19 cellular contexts compared by ENCODE assay signal in the genomic region with DNA sequence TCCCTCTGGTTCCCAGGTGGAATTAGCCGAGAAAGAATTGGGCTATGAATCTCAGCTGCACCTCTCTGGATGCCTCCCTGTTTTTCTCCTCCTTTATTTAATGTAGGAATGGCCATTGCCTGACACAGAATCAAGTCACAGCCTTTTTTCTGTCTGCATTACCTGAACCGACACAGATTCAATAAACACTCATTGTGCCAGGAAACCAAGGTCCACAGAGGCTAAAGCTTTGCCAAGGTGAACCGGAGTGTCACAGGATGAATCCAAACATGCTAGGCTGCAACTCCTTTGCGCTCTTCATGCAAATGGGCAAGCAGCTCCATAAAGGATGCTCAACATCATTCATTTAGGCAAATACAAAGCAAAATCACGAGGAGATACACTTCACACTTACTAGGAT.
DNase-seq lines count a peak whose midpoint lies in the region; ATAC-seq, FAIRE-seq and TF ChIP-seq lines count a peak whose summit lies in the region.
"Had no signal": no experiment of that assay in that cellular context is flagged by ENCODE, and none has a peak within 500 bp of the region (broad histone marks: within the 10 kb centered on the region; RNA-seq: fewer than 3 reads in every experiment).

No MANE protein-coding gene starts in this region.

- H3K79me2 ChIP-seq in astrocyte (ENCODE audit: insufficient read depth, low read length) (no peaks in the 10 kb centered on the region), parathyroid adenoma (peaks cover 2% of the 10 kb centered on the region)

- no peak overlapping the region for H2AFZ ChIP-seq in astrocyte (ENCODE audit: low read depth, low read length)
- peak overlapping the region; percentile 28 for H2AFZ ChIP-seq in parathyroid adenoma
- H2AFZ ChIP-seq: GM23248 had no signal

- H3K36me3 Mint-ChIP-seq in astrocyte (ENCODE audit: low read depth, unreplicated experiment), result no peaks in the 10 kb centered on the region

- no peak overlapping the region for H3K4me3 ChIP-seq in astrocyte (ENCODE audit: insufficient read depth, low read depth, low read length)
- H3K4me3 ChIP-seq in parathyroid adenoma (ENCODE audit: low read depth, low read length), result no peak overlapping the region
- no peak overlapping the region for H3K4me3 ChIP-seq in H7 (ENCODE audit: insufficient read depth, low read depth, low read length)
- H3K4me3 ChIP-seq: GM23248, K562 had no signal

- H3K4me1 Mint-ChIP-seq in astrocyte (ENCODE audit: low read depth, unreplicated experiment), result peaks cover 6% of the 10 kb centered on the region
- H3K4me1 Mint-ChIP-seq: B cell had no signal

- H3K4me1 ChIP-seq in astrocyte (ENCODE audit: insufficient read depth, low read length) (no peaks in the 10 kb centered on the region), parathyroid adenoma (no peaks in the 10 kb centered on the region)

- no peak overlapping the region for H3K4me3 Mint-ChIP-seq in astrocyte (ENCODE audit: unreplicated experiment)
- H3K4me3 Mint-ChIP-seq: B cell; CD4-positive, alpha-beta T cell; HFFc6 had no signal

- H3K27ac Mint-ChIP-seq in astrocyte (ENCODE audit: unreplicated experiment), result no peak overlapping the region
- H3K27ac Mint-ChIP-seq: B cell; CD4-positive, alpha-beta T cell; HFFc6 had no signal

- H3K27me3 ChIP-seq in astrocyte (ENCODE audit: insufficient read depth, low read length), result no peaks in the 10 kb centered on the region
- no peaks in the 10 kb centered on the region for H3K27me3 ChIP-seq in parathyroid adenoma (ENCODE audit: control insufficient read depth, insufficient read depth, low read length)
- H3K27me3 ChIP-seq in H7 (ENCODE audit: control insufficient read depth, insufficient read depth, low read length), result no peaks in the 10 kb centered on the region

- H3K36me3 ChIP-seq in astrocyte (ENCODE audit: insufficient read depth, low read length), result no peaks in the 10 kb centered on the region
- H3K36me3 ChIP-seq in parathyroid adenoma (ENCODE audit: control insufficient read depth, insufficient read depth, low read length), result no peaks in the 10 kb centered on the region
- peaks cover 2% of the 10 kb centered on the region; the same call in 1 of the 2 replicates for H3K36me3 ChIP-seq in H7 (replicated peaks; ENCODE audit: control insufficient read depth, insufficient read depth, low read length)

- H3K4me2 ChIP-seq in astrocyte (ENCODE audit: low read length) (no peak overlapping the region), parathyroid adenoma (ENCODE audit: low read length) (no peak overlapping the region)

- H3K27ac ChIP-seq in astrocyte (ENCODE audit: low read depth, low read length), result no peak overlapping the region
- H3K27ac ChIP-seq in parathyroid adenoma, result no peak overlapping the region
- H3K27ac ChIP-seq: GM23248, HL-60 had no signal

- peak; percentile 60 for DNase-seq in G401 (ENCODE audit: low spot score)
- no peak for DNase-seq in astrocyte (ENCODE audit: low read depth)
- DNase-seq in left lobe of liver (ENCODE audit: low spot score), result peak; percentile 62
- no peak for DNase-seq in H7
- DNase-seq in NOMO-1 treated with dmso at 0.1 percent for 144 hours (lab: John Stamatoyannopoulos, UW; ENCODE audit: unreplicated experiment), result no peak
- DNase-seq: 8988T; ACHN; CD4-positive, alpha-beta T cell; DMS79; GM23248; HCEC 1CT; HFFc6 had no signal

- ATAC-seq in left lobe of liver (peak; percentile 81), SK-N-SH treated with all-trans-retinoic acid at 6 μM for 48 hours (no peak)
- ATAC-seq: K562 had no signal

- H4K20me1 ChIP-seq in astrocyte (ENCODE audit: insufficient read depth, low read length), result no peaks in the 10 kb centered on the region

- H3K9me3 ChIP-seq in astrocyte (ENCODE audit: insufficient read depth, low read depth, low read length), result no peaks in the 10 kb centered on the region
- no peaks in the 10 kb centered on the region for H3K9me3 ChIP-seq in parathyroid adenoma (ENCODE audit: control insufficient read depth, low read length)

- FAIRE-seq in astrocyte (lab: Jason Lieb, UNC), result peak; percentile 45
- FAIRE-seq: G401.6, GM12891, K562 had no signal

- H3K27me3 Mint-ChIP-seq in astrocyte (ENCODE audit: low read depth, unreplicated experiment), result no peaks in the 10 kb centered on the region
- H3K27me3 Mint-ChIP-seq: CD4-positive, alpha-beta T cell had no signal

- no peak for TF ChIP-seq CTCF in astrocyte (IDR thresholded peaks at IDR 0.05; ENCODE audit: insufficient read depth, low read depth, low read length)
- no peak for TF ChIP-seq CTCF in parathyroid adenoma (IDR thresholded peaks at IDR 0.05)

- in situ Hi-C loops in G401 (cut with HindIII; ENCODE audit: low sequenced_read_pairs), result no loop called here

- no peaks in the 10 kb centered on the region for H3K9me3 Mint-ChIP-seq in astrocyte (ENCODE audit: unreplicated experiment)

- H3K9ac ChIP-seq in astrocyte (ENCODE audit: low read length) (no peak overlapping the region), parathyroid adenoma (no peak overlapping the region)
- H3K9ac ChIP-seq: GM23248 had no signal

TF ChIP-seq in SK-N-SH treated with all-trans-retinoic acid at 6 μM for 48 hours, 23 proteins besides CTCF, POLR2A, EP300 and RAD21 (continues in another document):
- TF ChIP-seq ZFP30 (CRISPR knock-in tag; IDR thresholded peaks at IDR 0.05) (no peak), ISL1 (CRISPR knock-in tag; IDR thresholded peaks at IDR 0.05) (no peak), RARB (CRISPR knock-in tag; IDR thresholded peaks at IDR 0.05) (no peak), ZNF565 (CRISPR knock-in tag; conservative IDR thresholded peaks at IDR 0.05; ENCODE audit: low read depth) (no peak), TOX (CRISPR knock-in tag; IDR thresholded peaks at IDR 0.05; ENCODE audit: borderline replicate concordance) (no peak), ZFP3 (CRISPR knock-in tag; IDR thresholded peaks at IDR 0.05) (no peak), SNAI2 (CRISPR knock-in tag; IDR thresholded peaks at IDR 0.05) (no peak), OSR1 (CRISPR knock-in tag; IDR thresholded peaks at IDR 0.05) (no peak), BACH2 (CRISPR knock-in tag; IDR thresholded peaks at IDR 0.05; ENCODE audit: borderline replicate concordance) (no peak), ZNF70 (CRISPR knock-in tag; IDR thresholded peaks at IDR 0.05) (no peak), TCF4 (CRISPR knock-in tag; IDR thresholded peaks at IDR 0.05; ENCODE audit: borderline replicate concordance) (no peak), PPARA (CRISPR knock-in tag; IDR thresholded peaks at IDR 0.05; ENCODE audit: borderline replicate concordance) (no peak)
- TF ChIP-seq, protein P1, sequence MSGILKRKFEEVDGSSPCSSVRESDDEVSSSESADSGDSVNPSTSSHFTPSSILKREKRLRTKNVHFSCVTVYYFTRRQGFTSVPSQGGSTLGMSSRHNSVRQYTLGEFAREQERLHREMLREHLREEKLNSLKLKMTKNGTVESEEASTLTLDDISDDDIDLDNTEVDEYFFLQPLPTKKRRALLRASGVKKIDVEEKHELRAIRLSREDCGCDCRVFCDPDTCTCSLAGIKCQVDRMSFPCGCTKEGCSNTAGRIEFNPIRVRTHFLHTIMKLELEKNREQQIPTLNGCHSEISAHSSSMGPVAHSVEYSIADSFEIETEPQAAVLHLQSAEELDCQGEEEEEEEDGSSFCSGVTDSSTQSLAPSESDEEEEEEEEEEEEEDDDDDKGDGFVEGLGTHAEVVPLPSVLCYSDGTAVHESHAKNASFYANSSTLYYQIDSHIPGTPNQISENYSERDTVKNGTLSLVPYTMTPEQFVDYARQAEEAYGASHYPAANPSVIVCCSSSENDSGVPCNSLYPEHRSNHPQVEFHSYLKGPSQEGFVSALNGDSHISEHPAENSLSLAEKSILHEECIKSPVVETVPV (CRISPR knock-in tag; IDR thresholded peaks at IDR 0.05), result no peak
- TF ChIP-seq, protein P2, sequence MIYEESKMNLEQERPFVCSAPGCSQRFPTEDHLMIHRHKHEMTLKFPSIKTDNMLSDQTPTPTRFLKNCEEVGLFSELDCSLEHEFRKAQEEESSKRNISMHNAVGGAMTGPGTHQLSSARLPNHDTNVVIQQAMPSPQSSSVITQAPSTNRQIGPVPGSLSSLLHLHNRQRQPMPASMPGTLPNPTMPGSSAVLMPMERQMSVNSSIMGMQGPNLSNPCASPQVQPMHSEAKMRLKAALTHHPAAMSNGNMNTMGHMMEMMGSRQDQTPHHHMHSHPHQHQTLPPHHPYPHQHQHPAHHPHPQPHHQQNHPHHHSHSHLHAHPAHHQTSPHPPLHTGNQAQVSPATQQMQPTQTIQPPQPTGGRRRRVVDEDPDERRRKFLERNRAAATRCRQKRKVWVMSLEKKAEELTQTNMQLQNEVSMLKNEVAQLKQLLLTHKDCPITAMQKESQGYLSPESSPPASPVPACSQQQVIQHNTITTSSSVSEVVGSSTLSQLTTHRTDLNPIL (CRISPR knock-in tag; IDR thresholded peaks at IDR 0.05; ENCODE audit: low read depth), result no peak
- TF ChIP-seq, protein P3, sequence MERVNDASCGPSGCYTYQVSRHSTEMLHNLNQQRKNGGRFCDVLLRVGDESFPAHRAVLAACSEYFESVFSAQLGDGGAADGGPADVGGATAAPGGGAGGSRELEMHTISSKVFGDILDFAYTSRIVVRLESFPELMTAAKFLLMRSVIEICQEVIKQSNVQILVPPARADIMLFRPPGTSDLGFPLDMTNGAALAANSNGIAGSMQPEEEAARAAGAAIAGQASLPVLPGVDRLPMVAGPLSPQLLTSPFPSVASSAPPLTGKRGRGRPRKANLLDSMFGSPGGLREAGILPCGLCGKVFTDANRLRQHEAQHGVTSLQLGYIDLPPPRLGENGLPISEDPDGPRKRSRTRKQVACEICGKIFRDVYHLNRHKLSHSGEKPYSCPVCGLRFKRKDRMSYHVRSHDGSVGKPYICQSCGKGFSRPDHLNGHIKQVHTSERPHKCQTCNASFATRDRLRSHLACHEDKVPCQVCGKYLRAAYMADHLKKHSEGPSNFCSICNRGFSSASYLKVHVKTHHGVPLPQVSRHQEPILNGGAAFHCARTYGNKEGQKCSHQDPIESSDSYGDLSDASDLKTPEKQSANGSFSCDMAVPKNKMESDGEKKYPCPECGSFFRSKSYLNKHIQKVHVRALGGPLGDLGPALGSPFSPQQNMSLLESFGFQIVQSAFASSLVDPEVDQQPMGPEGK (CRISPR knock-in tag; IDR thresholded peaks at IDR 0.05; ENCODE audit: borderline replicate concordance), result no peak

Comparison
In these comparisons a context has a peak if more than half of its experiments do, and no peak if none do; other contexts are left out.
1. DNase-seq: peak in G401 (single experiment) and left lobe of liver (single experiment); none in astrocyte (single experiment), H7 (single experiment) and NOMO-1 treated with dmso at 0.1 percent for 144 hours (single experiment).